12 cellular contexts compared by ENCODE assay signal in genomic region chr1:157776971-157777386, GRCh38.
DNase-seq lines count a peak whose midpoint lies in the region; ATAC-seq and TF ChIP-seq lines count a peak whose summit lies in the region.
"Had no signal": no experiment of that assay in that cellular context is flagged by ENCODE, and none has a peak within 500 bp of the region (broad histone marks: within the 10 kb centered on the region; RNA-seq: fewer than 3 reads in every experiment).

A gene with protein sequence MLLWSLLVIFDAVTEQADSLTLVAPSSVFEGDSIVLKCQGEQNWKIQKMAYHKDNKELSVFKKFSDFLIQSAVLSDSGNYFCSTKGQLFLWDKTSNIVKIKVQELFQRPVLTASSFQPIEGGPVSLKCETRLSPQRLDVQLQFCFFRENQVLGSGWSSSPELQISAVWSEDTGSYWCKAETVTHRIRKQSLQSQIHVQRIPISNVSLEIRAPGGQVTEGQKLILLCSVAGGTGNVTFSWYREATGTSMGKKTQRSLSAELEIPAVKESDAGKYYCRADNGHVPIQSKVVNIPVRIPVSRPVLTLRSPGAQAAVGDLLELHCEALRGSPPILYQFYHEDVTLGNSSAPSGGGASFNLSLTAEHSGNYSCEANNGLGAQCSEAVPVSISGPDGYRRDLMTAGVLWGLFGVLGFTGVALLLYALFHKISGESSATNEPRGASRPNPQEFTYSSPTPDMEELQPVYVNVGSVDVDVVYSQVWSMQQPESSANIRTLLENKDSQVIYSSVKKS (minus strand): TSS chr1:157777132. CDS start chr1:157777073, 59 bp downstream.

- peak; percentile 11 for DNase-seq in SW480 (ENCODE audit: low spot score)
- no peak for DNase-seq in HEK293T (ENCODE audit: extremely low spot score)
- DNase-seq in 8988T = no peak
- DNase-seq in retina = no peak
- DNase-seq: NCI-H1048, ovary, testis had no signal

- CTCF ChIA-PET in HEK293T (lab: Yijun Ruan, JAX) = no interaction called here

- POLR2A ChIA-PET in HEK293T (lab: Yijun Ruan, JAX) = no interaction called here

- peak; percentile 68 for ATAC-seq in GM18511 (IDR thresholded peaks at IDR 0.05; ENCODE audit: unreplicated experiment)
- ATAC-seq in GM21529 (IDR thresholded peaks at IDR 0.05; ENCODE audit: unreplicated experiment) = peak; percentile 55
- peak; percentile 48 for ATAC-seq in HG03439 (IDR thresholded peaks at IDR 0.05; ENCODE audit: unreplicated experiment)
- ATAC-seq in HG03457 (IDR thresholded peaks at IDR 0.05; ENCODE audit: unreplicated experiment) = no peak
- ATAC-seq: Panc1 had no signal

TF ChIP-seq in HEK293T, 16 proteins besides CTCF, POLR2A, EP300 and RAD21:
- no peak for TF ChIP-seq SP1 (IDR thresholded peaks at IDR 0.05)
- no peak for TF ChIP-seq FOXK2 (IDR thresholded peaks at IDR 0.05)
- TF ChIP-seq BHLHE40 (IDR thresholded peaks at IDR 0.05; ENCODE audit: borderline replicate concordance) = no peak
- TF ChIP-seq ARNT (IDR thresholded peaks at IDR 0.05) = no peak
- no peak for TF ChIP-seq SUZ12 (IDR thresholded peaks at IDR 0.05)
- TF ChIP-seq ELF4 (IDR thresholded peaks at IDR 0.05) = no peak
- no peak for TF ChIP-seq FOXM1 (IDR thresholded peaks at IDR 0.05; ENCODE audit: borderline replicate concordance)
